18 cellular contexts compared by ENCODE assay signal in genomic region chr6:7878401-7878964, GRCh38.
"Had no signal": no experiment of that assay in that cellular context is flagged by ENCODE, and none has a peak within 500 bp of the region (broad histone marks: within the 10 kb centered on the region; RNA-seq: fewer than 3 reads in every experiment).

No MANE protein-coding gene starts in this region.

- H2AFZ ChIP-seq: hepatocyte had no signal

- H3K79me2 ChIP-seq: hepatocyte had no signal

- H3K27ac ChIP-seq: brain microvascular endothelial cell, hepatocyte, left lung, suprapubic skin had no signal

- H3K4me1 ChIP-seq: left lung, suprapubic skin had no signal

- H3K4me3 ChIP-seq: hepatocyte, left lung, suprapubic skin had no signal

- H3K4me2 ChIP-seq: hepatocyte had no signal

- ATAC-seq: activated T-cell treated with anti-CD3 and anti-CD28 coated beads, Interleukin-2, amount 50 U/mL, for 72 hours; left lung had no signal

- DNase-seq: activated B cell treated with CpG ODN at 0.5 μM for 24 hours; activated CD4-positive, alpha-beta T cell treated with anti-CD3 and anti-CD28 coated beads, Interleukin-2, amount 10 ng/mL, durations not matched to agents 24 days and 14 days; activated CD8-positive, alpha-beta memory T cell treated with anti-CD3 and anti-CD28 coated beads, Interleukin-2, amount 50 U/mL, for 48 hours; activated gamma-delta T cell treated with Interleukin-2 at 50 U/mL for 16 hours; activated naive CD8-positive, alpha-beta T cell treated with anti-CD3 and anti-CD28 coated beads for 36 hours; activated T-cell treated with anti-CD3 and anti-CD28 coated beads, Interleukin-2, amount 50 U/mL, for 72 hours; brain microvascular endothelial cell; cerebellar nuclear complex; islet precursor cell; left lung; mammary epithelial cell; naive B cell; occipital lobe; stimulated activated CD4-positive, alpha-beta T cell treated with anti-CD3 and anti-CD28 coated beads, Interleukin-15, amount 100 ng/mL, for 24 hours; stimulated activated CD4-positive, alpha-beta T cell treated with anti-CD3 and anti-CD28 coated beads, Interleukin-4, amount 100 ng/mL, for 1 hour; stimulated activated naive CD4-positive, alpha-beta T cell treated with Interleukin-2 at 50 U/mL for 16 hours had no signal

- H3K9me3 ChIP-seq: suprapubic skin had no signal

- H3K27me3 ChIP-seq: brain microvascular endothelial cell, hepatocyte, left lung, suprapubic skin had no signal
